In genomic region chr17:45098869-45099616, GRCh38 we compare ENCODE assay signal across 8 cellular contexts. TPM values are rescaled to one million over a fixed set of nuclear protein-coding genes. Genes with fewer than 3 reads are reported as not detected.
DNase-seq lines count a peak whose midpoint lies in the region; ATAC-seq and TF ChIP-seq lines count a peak whose summit lies in the region.

No MANE protein-coding gene starts in this region.

- ATAC-seq in HCT116 (peak; percentile 96), lung (ENCODE audit: insufficient read depth, low FRiP score) (peak; percentile 81), HG02759 (IDR thresholded peaks at IDR 0.05; ENCODE audit: unreplicated experiment) (no peak)

- TF ChIP-seq RAD21 in HCT116 (IDR thresholded peaks at IDR 0.05; ENCODE audit: low read depth), result peak; percentile 72

- H3K9me3 ChIP-seq in HCT116 (ENCODE audit: control insufficient read depth in 1 of 2, insufficient read depth in 1 of 2, low read depth in 1 of 2, low read length in 2 of 2), result no peaks in the 10 kb centered on the region
- H3K9me3 ChIP-seq in lung (ENCODE audit: control insufficient read depth in 2 of 2, insufficient read depth in 1 of 2, low read length in 1 of 2), result no peaks in the 10 kb centered on the region

- TF ChIP-seq CTCF in HCT116 (IDR thresholded peaks at IDR 0.05 in 2 of 3, conservative IDR thresholded peaks at IDR 0.05 in 1 of 3; ENCODE audit: borderline replicate concordance in 1 of 3, insufficient read depth in 1 of 3, low read depth in 2 of 3, low read length in 2 of 3), result peak; percentile 73 to 94 (median 92)
- peak; percentile 71 for TF ChIP-seq CTCF in lung (IDR thresholded peaks at IDR 0.05; ENCODE audit: control extremely low read depth, extremely low read depth)

- H2AFZ ChIP-seq in HCT116 (ENCODE audit: low read depth, low read length, poor library complexity, severe bottlenecking), result no peak overlapping the region

- CTCF ChIA-PET in HCT116 (lab: Charles Lee), result interaction anchor here (0.7 to 1.7 kb wide), 14 partner anchors 10 to 199 kb away, joined by 3 to 10 read pairs (median 3); partner anchors contain the start of genes ACBD4 and NMT1

- no peaks in the 10 kb centered on the region for H3K9me2 ChIP-seq in HCT116 (ENCODE audit: insufficient read depth)

- peaks cover 45 to 62% of the 10 kb centered on the region in 2 experiments for H3K36me3 ChIP-seq in HCT116 (ENCODE audit: control insufficient read depth in 1 of 2, insufficient read depth in 2 of 2, low read length in 2 of 2)
- H3K36me3 ChIP-seq in lung (ENCODE audit: control insufficient read depth in 2 of 2, insufficient read depth in 2 of 2, low read length in 2 of 2), result peaks cover 14 to 63% of the 10 kb centered on the region in 2 donors

- H4K20me1 ChIP-seq in HCT116 (ENCODE audit: insufficient read depth), result no peaks in the 10 kb centered on the region

- BruUV-seq in HCT116 (replicated peaks; lab: Mats Ljungman, UMichigan), result no TSS peak

- POLR2A ChIA-PET in HCT116 (lab: Charles Lee), result no interaction called here

- peak; percentile 79 to 82 for DNase-seq in AML-193 (lab: John Stamatoyannopoulos, UW)
- peak; percentile 51 for DNase-seq in HCT116 (ENCODE audit: low read depth, low spot score)
- peak; percentile 74 for DNase-seq in NCI-H748 (lab: John Stamatoyannopoulos, UW; ENCODE audit: unreplicated experiment)
- peak; percentile 46 to 60 for DNase-seq in activated CD8-positive, alpha-beta memory T cell treated with anti-CD3 and anti-CD28 coated beads for 1 hour (ENCODE audit: extremely low read depth in 1 of 2, low read depth in 1 of 2)
- DNase-seq in ecto neural progenitor cell (ENCODE audit: low spot score), result peak; percentile 92
- DNase-seq in lung (ENCODE audit: low spot score), result peak; percentile 85
- peak; percentile 46 for DNase-seq in stimulated activated CD8-positive, alpha-beta memory T cell treated with anti-CD3 and anti-CD28 coated beads, Interleukin-12 subunit alpha, Interleukin-12 subunit beta, amount 100 ng/mL, for 4 hours (ENCODE audit: low read depth)

- H3K27me3 ChIP-seq in HCT116 (ENCODE audit: insufficient read depth, low read length) (no peaks in the 10 kb centered on the region), lung (ENCODE audit: control insufficient read depth, insufficient read depth) (no peaks in the 10 kb centered on the region)

- 53 to 60% methylated on average over 9 of the region's 9 CpGs for WGBS in lung, 2 donors

- RAD21 ChIA-PET in HCT116 (lab: Charles Lee; ENCODE audit: low non-redundant PET in 1 of 2, low total read pairs in 2 of 2, uncharacterized antibody in 2 of 2, unreplicated experiment in 2 of 2), result interaction anchor here (1.0 to 1.4 kb wide), 2 partner anchors 179 to 325 kb away, joined by 3 to 4 read pairs; no protein-coding TSS in a partner anchor

- H3K79me2 ChIP-seq in HCT116 (ENCODE audit: insufficient read depth, low read length), result peaks cover 7% of the 10 kb centered on the region; the same call in 1 of the 2 replicates

- no peak overlapping the region for H3K4me2 ChIP-seq in HCT116 (ENCODE audit: low read length)

- no peak for TF ChIP-seq POLR2A in HCT116 (IDR thresholded peaks at IDR 0.05; ENCODE audit: borderline replicate concordance, extremely low read depth, insufficient read depth, insufficient read length)

- H3K4me3 ChIP-seq in HCT116 (replicated peaks in 1 of 2; ENCODE audit: low read depth in 1 of 2, low read length in 2 of 2) (no peak overlapping the region), lung (no peak overlapping the region)

- intact Hi-C loops in HCT116 (cut with micrococcal nuclease), result loop anchor here (1.0 to 10.0 kb wide), 2 partner anchors 179 to 324 kb away; no protein-coding TSS in a partner anchor

- no peak overlapping the region for H3K9ac ChIP-seq in HCT116 (ENCODE audit: low read length)

- H3K27ac ChIP-seq in HCT116 (ENCODE audit: low read depth, low read length) (peak overlapping the region; percentile 19; the same call in 1 of the 2 replicates), lung (ENCODE audit: low read depth in 1 of 2, low read length in 1 of 2) (peak overlapping the region in 1 of 2 donors; percentile 34)

- H3K4me1 ChIP-seq in HCT116 (ENCODE audit: control insufficient read depth in 1 of 2, insufficient read depth in 2 of 2, low read length in 2 of 2) (peaks cover 0 to 3% of the 10 kb centered on the region in 2 experiments; a peak in 1 of 4 replicates), lung (ENCODE audit: control insufficient read depth in 2 of 2, insufficient read depth in 2 of 2, low read length in 2 of 2) (peaks cover 0 to 1% of the 10 kb centered on the region in 2 donors)

TF ChIP-seq in HCT116, 20 proteins besides CTCF, POLR2A, EP300 and RAD21:
- TF ChIP-seq EZH2phosphoT487 (IDR thresholded peaks at IDR 0.05; ENCODE audit: borderline replicate concordance) (no peak), EGR1 (IDR thresholded peaks at IDR 0.05; ENCODE audit: low read depth) (no peak), ZFX (IDR thresholded peaks at IDR 0.05) (no peak), ZBTB33 (IDR thresholded peaks at IDR 0.05; ENCODE audit: extremely low read depth, insufficient replicate concordance, low read length) (no peak), SIN3A (IDR thresholded peaks at IDR 0.05; ENCODE audit: low read depth) (no peak), YY1 (IDR thresholded peaks at IDR 0.05; ENCODE audit: extremely low read depth, insufficient replicate concordance, low read depth, low read length) (no peak), REST (IDR thresholded peaks at IDR 0.05; ENCODE audit: low read depth) (no peak), ATF3 (IDR thresholded peaks at IDR 0.05) (no peak), CBX3 (IDR thresholded peaks at IDR 0.05; ENCODE audit: low read depth) (no peak), MAX (IDR thresholded peaks at IDR 0.05) (no peak), FOSL1 (IDR thresholded peaks at IDR 0.05; ENCODE audit: low read depth) (no peak)

RNA-seq across cellular contexts. Expression of gene PLCD3, which starts 33.3 kb away (rescaled TPM):
- total RNA-seq in HCT116 (2021; ENCODE audit: unreplicated experiment) (197 TPM), lung (10 to 100 TPM in 1 of 2 donors, 1 to 10 TPM in 1; 3.6 to 43.3 TPM)
- polyA plus RNA-seq in HCT116 (2012), result 109 and 122 TPM in 2 replicates
- 10 to 100 TPM; 13.6 to 24.2 TPM for polyA plus RNA-seq in lung

RNA-seq across cellular contexts. Expression of gene ACBD4, which starts 36.4 kb away (rescaled TPM):
- 13.6 TPM for total RNA-seq in HCT116 (2021; ENCODE audit: unreplicated experiment)
- 6.1 and 9.5 TPM in 2 replicates for polyA plus RNA-seq in HCT116 (2012)
- total RNA-seq in lung, result 10 to 100 TPM; 12.6 to 12.7 TPM
- polyA plus RNA-seq in lung, result 10 to 100 TPM in 1 of 2 donors, 1 to 10 TPM in 1; 7.8 to 15.7 TPM

RNA-seq across cellular contexts. Expression of gene NMT1, which starts 37.9 kb away (rescaled TPM):
- 173 TPM for total RNA-seq in HCT116 (2021; ENCODE audit: unreplicated experiment)
- polyA plus RNA-seq in HCT116 (2012), result 124 and 172 TPM in 2 replicates
- total RNA-seq in lung, result 100 to 1,000 TPM in 1 of 2 donors, 10 to 100 TPM in 1; 56.9 to 120 TPM
- 10 to 100 TPM; 37.7 to 41.0 TPM for polyA plus RNA-seq in lung

RNA-seq across cellular contexts. Expression of gene DCAKD, which starts 47.6 kb away (rescaled TPM):
- total RNA-seq in HCT116 (2021; ENCODE audit: unreplicated experiment) (31.9 TPM), lung (10 to 100 TPM; 26.7 to 28.8 TPM)
- 23.3 and 24.4 TPM in 2 replicates for polyA plus RNA-seq in HCT116 (2012)
- polyA plus RNA-seq in lung, result 10 to 100 TPM; 11.8 to 13.6 TPM

RNA-seq across cellular contexts. Expression of gene HEXIM1, which starts 49.2 kb away (rescaled TPM):
- total RNA-seq in HCT116 (2021; ENCODE audit: unreplicated experiment) (58.0 TPM), lung (10 to 100 TPM; 25.3 to 34.4 TPM)
- polyA plus RNA-seq in HCT116 (2012), result 29.6 and 33.0 TPM in 2 replicates
- 10 to 100 TPM; 14.5 to 18.7 TPM for polyA plus RNA-seq in lung
